ENCODE assay signal across 18 cellular contexts in the genomic region with DNA sequence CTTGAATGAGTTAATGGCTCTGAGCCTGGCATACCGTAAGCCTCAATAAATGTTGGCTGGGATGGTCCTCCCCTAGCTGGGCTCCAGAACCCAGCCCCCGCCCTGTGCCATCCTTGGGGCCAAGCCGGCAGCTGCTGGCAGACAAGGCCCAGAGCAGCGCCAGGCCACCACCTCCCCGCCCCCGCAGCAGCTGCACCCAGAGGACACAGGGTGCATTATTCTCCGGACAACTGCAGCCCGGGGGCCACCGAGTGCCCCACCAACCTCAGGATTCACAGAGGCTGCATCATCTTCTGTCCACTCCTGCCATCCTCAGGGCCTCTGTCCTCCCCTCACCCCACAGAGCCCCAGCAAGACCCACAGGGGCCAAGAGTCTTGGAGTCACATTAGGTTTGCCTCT.
DNase-seq lines count a peak whose midpoint lies in the region; ATAC-seq and TF ChIP-seq lines count a peak whose summit lies in the region.
"Had no signal": no experiment of that assay in that cellular context is flagged by ENCODE, and none has a peak within 500 bp of the region (broad histone marks: within the 10 kb centered on the region; RNA-seq: fewer than 3 reads in every experiment).

No MANE protein-coding gene starts in this region.

- peaks cover 0 to 7% of the 10 kb centered on the region in 2 experiments for H3K4me1 ChIP-seq in trophoblast cell (ENCODE audit: control insufficient read depth in 1 of 2, insufficient read depth in 2 of 2, low read length in 2 of 2)

- CTCF ChIA-PET in AG04450 (lab: Charles Lee), result no interaction called here

- no peak overlapping the region for H3K4ac ChIP-seq in trophoblast cell (ENCODE audit: low read depth, low read length)

- no peak overlapping the region for H2AFZ ChIP-seq in trophoblast cell (ENCODE audit: insufficient read depth, low read length, poor library complexity)

- H4K91ac ChIP-seq in trophoblast cell (ENCODE audit: low read depth, low read length), result no peak overlapping the region

- H3K27ac ChIP-seq in AG04450 (ENCODE audit: low read depth, low read length) (peak overlapping the region; percentile 21), angular gyrus (ENCODE audit: low read depth, low read length) (peak overlapping the region; percentile 77), trophoblast cell (ENCODE audit: low read depth, low read length) (no peak overlapping the region)
- H3K27ac ChIP-seq: epithelial cell of prostate, upper lobe of right lung had no signal

- DNase-seq in AG04450 (ENCODE audit: low read depth, low spot score) (no peak), left ventricle myocardium superior (peak; percentile 88), trophoblast cell (no peak), NCI-H226 (no peak), GF-D8 (lab: John Stamatoyannopoulos, UW) (no peak), NCI-H524 (lab: John Stamatoyannopoulos, UW) (no peak)
- DNase-seq in activated CD8-positive, alpha-beta memory T cell treated with anti-CD3 and anti-CD28 coated beads, Interleukin-2, amount 50 U/mL, for 4 hours, result no peak
- DNase-seq: activated CD4-positive, alpha-beta memory T cell treated with anti-CD3 and anti-CD28 coated beads for 36 hours; CD4-positive, alpha-beta memory T cell; kidney glomerular epithelial cell; naive thymus-derived CD8-positive, alpha-beta T cell; NCI-H510A; upper lobe of right lung had no signal

- no peak overlapping the region for H2BK120ac ChIP-seq in trophoblast cell (ENCODE audit: insufficient read depth, low read length, poor library complexity)

- H3K4me3 ChIP-seq in AG04450 (ENCODE audit: low read depth, low read length) (no peak overlapping the region), trophoblast cell (ENCODE audit: low read depth, low read length) (no peak overlapping the region)
- H3K4me3 ChIP-seq: adrenal gland, skin epidermis, upper lobe of right lung had no signal

- no peak overlapping the region for H3K23ac ChIP-seq in trophoblast cell (ENCODE audit: low read length)

- H3K9me3 ChIP-seq in AG04450 (ENCODE audit: control insufficient read depth, insufficient read depth, low read length) (peaks cover 33% of the 10 kb centered on the region), trophoblast cell (ENCODE audit: insufficient read depth, low read depth, low read length) (peaks cover 18% of the 10 kb centered on the region)
- H3K9me3 ChIP-seq: adrenal gland, upper lobe of right lung had no signal

- intact Hi-C loops in left ventricle myocardium superior (cut with micrococcal nuclease), result no loop called here

- H3K36me3 ChIP-seq in trophoblast cell (ENCODE audit: control insufficient read depth in 1 of 2, insufficient read depth in 2 of 2, low read length in 2 of 2), result peaks cover 57 to 75% of the 10 kb centered on the region in 2 experiments

- H2BK5ac ChIP-seq in trophoblast cell (ENCODE audit: low read depth, low read length, poor library complexity), result no peak overlapping the region

- H2AK5ac ChIP-seq in trophoblast cell (ENCODE audit: low read length), result no peak overlapping the region

- H3K9ac ChIP-seq in trophoblast cell (ENCODE audit: low read length), result no peak overlapping the region

- POLR2A ChIA-PET in AG04450 (lab: Yijun Ruan, JAX), result no interaction called here

- H3K18ac ChIP-seq in trophoblast cell (ENCODE audit: low read length), result peak overlapping the region; percentile 36

- peak; percentile 96 for ATAC-seq in left ventricle myocardium superior
- ATAC-seq: naive thymus-derived CD8-positive, alpha-beta T cell; SK-N-SH treated with all-trans-retinoic acid at 6 μM for 48 hours; upper lobe of right lung had no signal

- no peak overlapping the region for H2BK12ac ChIP-seq in trophoblast cell (ENCODE audit: low read length)

- no CpG with 5 or more reads among the region's 9 CpGs for WGBS in trophoblast cell (ENCODE audit: extremely low coverage, insufficient coverage, insufficient read length)

- no peak overlapping the region for H3K14ac ChIP-seq in trophoblast cell (ENCODE audit: low read length)

- TF ChIP-seq CTCF in AG04450 (IDR thresholded peaks at IDR 0.05; ENCODE audit: low read depth, low read length), result no peak

- H3K79me2 ChIP-seq in trophoblast cell (ENCODE audit: control insufficient read depth, insufficient read depth, low read length, poor library complexity), result no peaks in the 10 kb centered on the region

- no peak overlapping the region for H4K12ac ChIP-seq in trophoblast cell (ENCODE audit: low read depth, low read length)

- H3K4me2 ChIP-seq in trophoblast cell (ENCODE audit: low read length), result no peak overlapping the region

- H3K27me3 ChIP-seq in AG04450 (ENCODE audit: control insufficient read depth, insufficient read depth, low read length) (no peaks in the 10 kb centered on the region), trophoblast cell (ENCODE audit: insufficient read depth, low read length) (no peaks in the 10 kb centered on the region)
- H3K27me3 ChIP-seq: adrenal gland, upper lobe of right lung had no signal

- no peak overlapping the region for H4K8ac ChIP-seq in trophoblast cell (ENCODE audit: low read depth, low read length)

- H3K79me1 ChIP-seq in trophoblast cell (ENCODE audit: low read length), result no peaks in the 10 kb centered on the region
